Comparison of ENCODE assay signal across 34 cellular contexts in the genomic region with DNA sequence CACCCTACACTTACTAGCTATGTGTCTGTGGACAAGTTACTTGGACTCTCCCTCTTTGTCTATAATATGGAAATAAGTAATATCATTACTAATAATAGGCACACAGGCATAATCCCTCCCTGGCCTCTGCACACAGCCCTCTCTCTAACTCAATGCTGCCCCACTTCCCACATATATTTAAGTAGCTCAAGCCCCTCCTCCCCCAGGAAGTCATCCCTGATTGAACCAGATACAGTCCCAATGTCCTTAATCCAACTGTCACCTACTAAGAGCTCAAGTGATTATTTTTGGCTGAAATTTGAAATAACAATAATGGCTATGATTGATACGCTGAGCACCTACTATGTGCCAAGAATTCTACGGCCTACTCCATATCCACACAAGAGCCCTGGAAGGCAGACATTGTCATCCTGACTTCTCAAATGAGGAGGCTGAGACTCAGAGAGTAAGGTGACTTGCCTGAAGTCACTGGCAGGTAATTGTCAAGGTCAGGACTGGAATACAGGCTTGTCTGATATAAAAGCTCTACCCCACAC.
"Had no signal": no experiment of that assay in that cellular context is flagged by ENCODE, and none has a peak within 500 bp of the region (broad histone marks: within the 10 kb centered on the region; RNA-seq: fewer than 3 reads in every experiment).

No MANE protein-coding gene starts in this region.

- H3K9me3 ChIP-seq: adrenal gland, body of pancreas, colonic mucosa, gastroesophageal sphincter, left ventricle myocardium inferior, mucosa of descending colon, neutrophil, pancreas, prostate gland, uterus had no signal

- H3K36me3 Mint-ChIP-seq: activated CD4-positive, alpha-beta memory T cell treated with anti-CD3 and anti-CD28 coated beads for 36 hours; activated naive CD4-positive, alpha-beta T cell treated with anti-CD3 and anti-CD28 coated beads, Interleukin-2, amount 50 U/mL, for 72 hours; natural killer cell treated with Interleukin-12 subunit alpha and Interleukin-12 subunit beta and Interleukin-15 and Interleukin-18, amount 100 ng/mL, for 72 hours had no signal

- H3K27ac ChIP-seq: adrenal gland, body of pancreas, cardiac muscle cell, colonic mucosa, gastroesophageal sphincter, hepatocyte, left ventricle myocardium inferior, neutrophil, pancreas, prostate gland, uterus had no signal

- H3K79me2 ChIP-seq: hepatocyte had no signal

- H3K4me1 ChIP-seq: adrenal gland, colonic mucosa, gastroesophageal sphincter, prostate gland, uterus had no signal

- H3K4me2 ChIP-seq: hepatocyte, smooth muscle cell had no signal

- H3K4me3 ChIP-seq: adrenal gland, body of pancreas, cardiac muscle cell, colonic mucosa, gastroesophageal sphincter, hepatocyte, left ventricle myocardium inferior, lung, mucosa of descending colon, pancreas, prostate gland, smooth muscle cell, uterus had no signal

- H3K9me3 Mint-ChIP-seq: activated B cell treated with CpG ODN at 0.5 μM for 24 hours; activated CD4-positive, alpha-beta memory T cell treated with anti-CD3 and anti-CD28 coated beads for 36 hours; activated naive CD4-positive, alpha-beta T cell treated with anti-CD3 and anti-CD28 coated beads, Interleukin-2, amount 50 U/mL, for 72 hours; activated T-cell treated with anti-CD3 and anti-CD28 coated beads, Interleukin-2, amount 50 U/mL, for 24 hours; activated T-helper 2 cell treated with anti-CD3 and anti-CD28 coated beads, Interferon-gamma antibody, Interleukin-2, Interleukin-4, amounts not matched to agents 10 μg/mL and 5 μg/mL and 100 μg/mL, durations not matched to agents 14 hours and 24 hours and 36 hours; natural killer cell treated with Interleukin-12 subunit alpha and Interleukin-12 subunit beta and Interleukin-15 and Interleukin-18, amount 100 ng/mL, for 72 hours; stimulated activated memory B cell treated with anti-CD40 and anti-IgM and Interleukin-4, amounts not matched to agents 10 μg/mL and 1 μg/mL and 100 μg/mL, for 72 hours; stimulated activated naive CD8-positive, alpha-beta T cell treated with anti-CD3 and anti-CD28 coated beads, Interleukin-15, amount 100 ng/mL, for 72 hours; type B pancreatic cell had no signal

- H3K36me3 ChIP-seq: adrenal gland, cardiac muscle cell, colonic mucosa, left ventricle myocardium inferior, neutrophil, prostate gland, uterus had no signal

- DNase-seq: activated B cell treated with CpG ODN at 0.5 μM for 24 hours; activated CD4-positive, alpha-beta memory T cell treated with anti-CD3 and anti-CD28 coated beads for 36 hours; activated CD8-positive, alpha-beta memory T cell treated with anti-CD3 and anti-CD28 coated beads, Interleukin-2, amount 50 U/mL, for 48 hours; activated T-cell treated with anti-CD3 and anti-CD28 coated beads, Interleukin-2, amount 50 U/mL, for 24 hours; adrenal gland; aorta; body of pancreas; cerebellar nuclear complex; colonic mucosa; effector CD8-positive, alpha-beta T cell; islet precursor cell; left ventricle myocardium inferior; mesendoderm; mucosa of descending colon; pancreas; stimulated activated CD4-positive, alpha-beta T cell treated with anti-CD3 and anti-CD28 coated beads, Interleukin-1b, Interleukin-23, amount 100 ng/mL, for 48 hours; stimulated activated CD4-positive, alpha-beta T cell treated with anti-CD3 and anti-CD28 coated beads, Interleukin-4, amount 100 ng/mL, for 4 hours; stimulated activated CD8-positive, alpha-beta memory T cell treated with anti-CD3 and anti-CD28 coated beads, Interleukin-4, amount 100 ng/mL, for 48 hours; stimulated activated naive CD8-positive, alpha-beta T cell treated with anti-CD3 and anti-CD28 coated beads, Interleukin-15, amount 100 ng/mL, for 72 hours; substantia nigra; T-helper 2 cell; uterus had no signal

- FAIRE-seq: pancreas had no signal

- H3K4me3 Mint-ChIP-seq: activated B cell treated with CpG ODN at 0.5 μM for 24 hours; activated CD4-positive, alpha-beta memory T cell treated with anti-CD3 and anti-CD28 coated beads for 36 hours; activated T-cell treated with anti-CD3 and anti-CD28 coated beads, Interleukin-2, amount 50 U/mL, for 24 hours; natural killer cell treated with Interleukin-12 subunit alpha and Interleukin-12 subunit beta and Interleukin-15 and Interleukin-18, amount 100 ng/mL, for 72 hours; stimulated activated memory B cell treated with anti-CD40 and anti-IgM and Interleukin-4, amounts not matched to agents 10 μg/mL and 1 μg/mL and 100 μg/mL, for 72 hours; stimulated activated naive CD8-positive, alpha-beta T cell treated with anti-CD3 and anti-CD28 coated beads, Interleukin-15, amount 100 ng/mL, for 72 hours; type B pancreatic cell had no signal

- H3K27ac Mint-ChIP-seq: activated B cell treated with CpG ODN at 0.5 μM for 24 hours; activated CD4-positive, alpha-beta memory T cell treated with anti-CD3 and anti-CD28 coated beads for 36 hours; activated naive CD4-positive, alpha-beta T cell treated with anti-CD3 and anti-CD28 coated beads, Interleukin-2, amount 50 U/mL, for 72 hours; activated T-cell treated with anti-CD3 and anti-CD28 coated beads, Interleukin-2, amount 50 U/mL, for 24 hours; activated T-helper 2 cell treated with anti-CD3 and anti-CD28 coated beads, Interferon-gamma antibody, Interleukin-2, Interleukin-4, amounts not matched to agents 10 μg/mL and 5 μg/mL and 100 μg/mL, durations not matched to agents 14 hours and 24 hours and 36 hours; natural killer cell treated with Interleukin-12 subunit alpha and Interleukin-12 subunit beta and Interleukin-15 and Interleukin-18, amount 100 ng/mL, for 72 hours; stimulated activated memory B cell treated with anti-CD40 and anti-IgM and Interleukin-4, amounts not matched to agents 10 μg/mL and 1 μg/mL and 100 μg/mL, for 72 hours; stimulated activated naive CD8-positive, alpha-beta T cell treated with anti-CD3 and anti-CD28 coated beads, Interleukin-15, amount 100 ng/mL, for 72 hours; type B pancreatic cell had no signal

- H2AFZ ChIP-seq: hepatocyte had no signal

- H3K27me3 ChIP-seq: adrenal gland, body of pancreas, cardiac muscle cell, colonic mucosa, gastroesophageal sphincter, hepatocyte, neutrophil, pancreas, uterus had no signal

- ATAC-seq: activated naive CD4-positive, alpha-beta T cell treated with anti-CD3 and anti-CD28 coated beads, Interleukin-2, amount 50 U/mL, for 72 hours; body of pancreas; gastroesophageal sphincter; mucosa of descending colon; natural killer cell treated with Interleukin-12 subunit alpha and Interleukin-12 subunit beta and Interleukin-15 and Interleukin-18, amount 100 ng/mL, for 72 hours; pancreas; stimulated activated memory B cell treated with anti-CD40 and anti-IgM and Interleukin-4, amounts not matched to agents 10 μg/mL and 1 μg/mL and 100 μg/mL, for 72 hours; stimulated activated naive CD8-positive, alpha-beta T cell treated with anti-CD3 and anti-CD28 coated beads, Interleukin-15, amount 100 ng/mL, for 72 hours had no signal

- H3K27me3 Mint-ChIP-seq: activated B cell treated with CpG ODN at 0.5 μM for 24 hours; activated CD4-positive, alpha-beta memory T cell treated with anti-CD3 and anti-CD28 coated beads for 36 hours; activated T-cell treated with anti-CD3 and anti-CD28 coated beads, Interleukin-2, amount 50 U/mL, for 24 hours; natural killer cell treated with Interleukin-12 subunit alpha and Interleukin-12 subunit beta and Interleukin-15 and Interleukin-18, amount 100 ng/mL, for 72 hours; stimulated activated memory B cell treated with anti-CD40 and anti-IgM and Interleukin-4, amounts not matched to agents 10 μg/mL and 1 μg/mL and 100 μg/mL, for 72 hours; stimulated activated naive CD8-positive, alpha-beta T cell treated with anti-CD3 and anti-CD28 coated beads, Interleukin-15, amount 100 ng/mL, for 72 hours; type B pancreatic cell had no signal
